ENCODE assay signal across 7 cellular contexts in the genomic region with DNA sequence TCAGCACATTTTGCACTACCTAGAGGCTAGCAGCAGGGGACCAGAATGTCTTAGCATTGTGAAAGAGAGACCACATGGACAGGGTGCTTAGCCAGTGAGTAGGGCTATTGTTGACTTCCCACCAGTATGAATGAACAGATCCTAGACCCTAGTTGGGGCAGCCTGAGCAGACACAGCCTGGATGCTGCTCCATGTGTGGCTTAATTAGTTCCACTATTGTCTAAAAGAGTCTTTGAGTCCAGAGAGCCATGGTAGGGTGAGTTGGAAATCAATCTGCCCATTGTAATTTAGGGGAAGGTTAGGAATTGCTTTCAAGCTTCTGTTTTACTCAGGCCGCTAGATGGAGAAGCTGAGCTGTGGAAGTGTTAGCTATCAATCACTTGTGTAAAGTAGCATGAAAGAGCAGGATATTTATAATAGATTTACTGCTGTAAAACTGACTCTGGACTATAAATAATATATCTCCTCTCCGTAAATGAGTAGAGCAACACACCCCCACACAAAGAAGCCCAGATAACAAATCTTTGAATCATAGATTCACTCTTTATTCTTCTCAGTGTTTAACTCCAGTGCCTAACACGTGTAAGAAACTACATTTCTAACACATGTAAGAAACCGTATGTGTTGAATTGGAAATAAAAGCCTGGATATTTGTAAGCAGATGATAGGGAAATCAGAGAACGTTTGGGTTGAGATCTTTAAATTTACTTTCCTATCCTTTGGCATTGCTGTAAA. TPM values are rescaled to one million over a fixed set of nuclear protein-coding genes. Genes with fewer than 3 reads are reported as not detected.
A peak's percentile ranks its signal among the peaks of the same experiment; 100 is the strongest.
DNase-seq lines count a peak whose midpoint lies in the region; ATAC-seq and TF ChIP-seq lines count a peak whose summit lies in the region.

No MANE protein-coding gene starts in this region.

- peaks cover 53% of the 10 kb centered on the region for H3K4me1 Mint-ChIP-seq in activated T-helper 2 cell treated with anti-CD3 and anti-CD28 coated beads, Interferon-gamma antibody, Interleukin-2, Interleukin-4, amounts not matched to agents 10 μg/mL and 5 μg/mL and 100 μg/mL, durations not matched to agents 14 hours and 24 hours and 36 hours (ENCODE audit: low read depth)

- H3K36me3 Mint-ChIP-seq in activated T-helper 2 cell treated with anti-CD3 and anti-CD28 coated beads, Interferon-gamma antibody, Interleukin-2, Interleukin-4, amounts not matched to agents 10 μg/mL and 5 μg/mL and 100 μg/mL, durations not matched to agents 14 hours and 24 hours and 36 hours (ENCODE audit: low read depth), result no peaks in the 10 kb centered on the region

- H3K4me3 Mint-ChIP-seq in activated T-helper 2 cell treated with anti-CD3 and anti-CD28 coated beads, Interferon-gamma antibody, Interleukin-2, Interleukin-4, amounts not matched to agents 10 μg/mL and 5 μg/mL and 100 μg/mL, durations not matched to agents 14 hours and 24 hours and 36 hours (ENCODE audit: low read depth), result no peak overlapping the region

- H3K9me3 Mint-ChIP-seq in activated T-helper 2 cell treated with anti-CD3 and anti-CD28 coated beads, Interferon-gamma antibody, Interleukin-2, Interleukin-4, amounts not matched to agents 10 μg/mL and 5 μg/mL and 100 μg/mL, durations not matched to agents 14 hours and 24 hours and 36 hours, result no peaks in the 10 kb centered on the region

- H3K27me3 ChIP-seq in heart left ventricle, result no peaks in the 10 kb centered on the region

- TF ChIP-seq CTCF in HEK293 (tag by site-specific recombination; IDR thresholded peaks at IDR 0.05), result no peak; the same call in 1 of the 2 replicates
- TF ChIP-seq CTCF in heart left ventricle (IDR thresholded peaks at IDR 0.05), result peak in 11 of 12 donors; percentile 32 to 64 (median 45)
- TF ChIP-seq CTCF in retinal pigment epithelial cell (conservative IDR thresholded peaks at IDR 0.05; ENCODE audit: low read depth, low read length), result peak; percentile 80

- peak in 3 of 4 donors; percentile 38 to 63 (median 57) for ATAC-seq in heart left ventricle

- H3K36me3 ChIP-seq in HEK293 (ENCODE audit: control insufficient read depth in 2 of 2, insufficient read depth in 1 of 2, low read length in 2 of 2), result no peaks in the 10 kb centered on the region
- H3K36me3 ChIP-seq in heart left ventricle, result no peaks in the 10 kb centered on the region

- no peak overlapping the region for H3K27ac Mint-ChIP-seq in activated T-helper 2 cell treated with anti-CD3 and anti-CD28 coated beads, Interferon-gamma antibody, Interleukin-2, Interleukin-4, amounts not matched to agents 10 μg/mL and 5 μg/mL and 100 μg/mL, durations not matched to agents 14 hours and 24 hours and 36 hours

- H3K27me3 Mint-ChIP-seq in activated T-helper 2 cell treated with anti-CD3 and anti-CD28 coated beads, Interferon-gamma antibody, Interleukin-2, Interleukin-4, amounts not matched to agents 10 μg/mL and 5 μg/mL and 100 μg/mL, durations not matched to agents 14 hours and 24 hours and 36 hours (ENCODE audit: low read depth), result no peaks in the 10 kb centered on the region

- POLR2A ChIA-PET in HEK293 (lab: Yijun Ruan, JAX), result interaction anchor here (1.0 kb wide), 1 partner anchor 23 kb away, joined by 3 read pairs; no protein-coding TSS in a partner anchor

- H3K4me1 ChIP-seq in HEK293 (ENCODE audit: control insufficient read depth, insufficient read depth, low read length), result peaks cover 12% of the 10 kb centered on the region; the same call in 1 of the 2 replicates
- peaks cover 0 to 52% (median 0%) of the 10 kb centered on the region in 12 donors for H3K4me1 ChIP-seq in heart left ventricle

- TF ChIP-seq POLR2A in heart left ventricle (IDR thresholded peaks at IDR 0.05), result no peak

- intact Hi-C loops in heart left ventricle (cut with DNase I), result loop anchor here in 7 of 10 donors (5.0 to 10.0 kb wide), 5 partner anchors 378 to 395 kb away; no protein-coding TSS in a partner anchor
- intact Hi-C loops in activated T-helper 2 cell treated with anti-CD3 and anti-CD28 coated beads, Interferon-gamma antibody, Interleukin-2, Interleukin-4, amounts not matched to agents 10 μg/mL and 5 μg/mL and 100 μg/mL, durations not matched to agents 14 hours and 24 hours and 36 hours (cut with micrococcal nuclease), result loop anchor here (2.0 to 10.0 kb wide), 5 partner anchors 165 to 394 kb away; no protein-coding TSS in a partner anchor

- H3K27ac ChIP-seq in HEK293 (ENCODE audit: extremely low read depth, low read depth, low read length), result no peak overlapping the region
- H3K27ac ChIP-seq in heart left ventricle, result no peak overlapping the region

- WGBS in heart left ventricle, 4 donors, result 37 to 41% (median 39%) methylated on average over 5 of the region's 5 CpGs

- no peak overlapping the region for H3K4me3 ChIP-seq in HEK293 (ENCODE audit: low read depth, low read length)
- no peak overlapping the region for H3K4me3 ChIP-seq in heart left ventricle
- H3K4me3 ChIP-seq in retinal pigment epithelial cell (ENCODE audit: low read length), result no peak overlapping the region

- DNase-seq in ELF-1 (ENCODE audit: low read depth, low spot score) (peak; percentile 81), NCI-H1694 (lab: John Stamatoyannopoulos, UW) (peak; percentile 54), heart left ventricle (no peak), retinal pigment epithelial cell (ENCODE audit: low read depth) (no peak)
- peak; percentile 37 for DNase-seq in activated CD4-positive, alpha-beta T cell treated with anti-CD3 and anti-CD28 coated beads, Interleukin-2, amount 50 U/mL, for 1 hour
- no peak for DNase-seq in activated T-helper 2 cell treated with anti-CD3 and anti-CD28 coated beads, Interferon-gamma antibody, Interleukin-2, Interleukin-4, amounts not matched to agents 10 μg/mL and 5 μg/mL and 100 μg/mL, durations not matched to agents 14 hours and 24 hours and 36 hours (ENCODE audit: low spot score)

- H3K9me3 ChIP-seq in HEK293 (ENCODE audit: control insufficient read depth, insufficient read depth, low read depth, low read length) (no peaks in the 10 kb centered on the region), heart left ventricle (no peaks in the 10 kb centered on the region)

- CTCF ChIA-PET in HEK293 (lab: Yijun Ruan, JAX), result interaction anchor here (0.5 to 2.5 kb wide), 13 partner anchors 11 to 665 kb away, joined by 3 to 18 read pairs (median 3); no protein-coding TSS in a partner anchor

TF ChIP-seq in HEK293, 187 proteins besides CTCF, POLR2A, EP300 and RAD21:
- TF ChIP-seq TCF7L2 (IDR thresholded peaks at IDR 0.05; ENCODE audit: borderline replicate concordance, low read depth, low read length), result peak; percentile 61; the same call in 1 of the 2 replicates
- TF ChIP-seq SALL2 (tag by site-specific recombination; IDR thresholded peaks at IDR 0.05; ENCODE audit: borderline replicate concordance), result no peak
- TF ChIP-seq ZNF654 (tag by site-specific recombination; IDR thresholded peaks at IDR 0.05; ENCODE audit: low read depth), result peak; percentile 72
- TF ChIP-seq OSR2 (tag by site-specific recombination; IDR thresholded peaks at IDR 0.05), result peak; percentile 41; the same call in 1 of the 2 replicates
- 0 out of 2 replicates have a peak, but pooled peaks have one; percentile 16 for TF ChIP-seq TRIM28 (IDR thresholded peaks at IDR 0.05; ENCODE audit: borderline replicate concordance, low read length)
- TF ChIP-seq, protein P1, sequence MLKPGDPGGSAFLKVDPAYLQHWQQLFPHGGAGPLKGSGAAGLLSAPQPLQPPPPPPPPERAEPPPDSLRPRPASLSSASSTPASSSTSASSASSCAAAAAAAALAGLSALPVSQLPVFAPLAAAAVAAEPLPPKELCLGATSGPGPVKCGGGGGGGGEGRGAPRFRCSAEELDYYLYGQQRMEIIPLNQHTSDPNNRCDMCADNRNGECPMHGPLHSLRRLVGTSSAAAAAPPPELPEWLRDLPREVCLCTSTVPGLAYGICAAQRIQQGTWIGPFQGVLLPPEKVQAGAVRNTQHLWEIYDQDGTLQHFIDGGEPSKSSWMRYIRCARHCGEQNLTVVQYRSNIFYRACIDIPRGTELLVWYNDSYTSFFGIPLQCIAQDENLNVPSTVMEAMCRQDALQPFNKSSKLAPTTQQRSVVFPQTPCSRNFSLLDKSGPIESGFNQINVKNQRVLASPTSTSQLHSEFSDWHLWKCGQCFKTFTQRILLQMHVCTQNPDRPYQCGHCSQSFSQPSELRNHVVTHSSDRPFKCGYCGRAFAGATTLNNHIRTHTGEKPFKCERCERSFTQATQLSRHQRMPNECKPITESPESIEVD (tag by site-specific recombination; IDR thresholded peaks at IDR 0.05), result peak; percentile 81
- TF ChIP-seq ZNF37A (tag by site-specific recombination; IDR thresholded peaks at IDR 0.05), result no peak
- TF ChIP-seq GLIS1 (tag by site-specific recombination; IDR thresholded peaks at IDR 0.05), result peak; percentile 6; the same call in 1 of the 2 replicates
TF ChIP-seq in HEK293: peak in this region for 6.

RNA-seq across cellular contexts. Expression of a gene that starts 4.1 kb away (rescaled TPM):
- under 1 TPM in 2 of 9 donors, not detected in 7; 0.27 to 0.59 TPM for total RNA-seq in heart left ventricle
- polyA plus RNA-seq in heart left ventricle, result under 1 TPM in 1 of 2 donors, not detected in 1; 0.12 TPM
- 1.6 and 1.9 TPM in 2 replicates for total RNA-seq in activated T-helper 2 cell treated with anti-CD3 and anti-CD28 coated beads, Interferon-gamma antibody, Interleukin-2, Interleukin-4, amounts not matched to agents 10 μg/mL and 5 μg/mL and 100 μg/mL, durations not matched to agents 14 hours and 24 hours and 36 hours

RNA-seq across cellular contexts. Expression of a gene that starts 50.9 kb away (rescaled TPM):
- total RNA-seq in heart left ventricle, result 1 to 10 TPM; 1.4 to 7.8 (median 4.9) TPM
- 1 to 10 TPM; 2.0 to 9.6 TPM for polyA plus RNA-seq in heart left ventricle
- total RNA-seq in activated T-helper 2 cell treated with anti-CD3 and anti-CD28 coated beads, Interferon-gamma antibody, Interleukin-2, Interleukin-4, amounts not matched to agents 10 μg/mL and 5 μg/mL and 100 μg/mL, durations not matched to agents 14 hours and 24 hours and 36 hours, result 11.7 and 13.3 TPM in 2 replicates

Comparison
In these comparisons a context has a peak if more than half of its experiments do, and no peak if none do; other contexts are left out.
1. DNase-seq: peak in ELF-1 (single experiment), NCI-H1694 (single experiment) and activated CD4-positive, alpha-beta T cell treated with anti-CD3 and anti-CD28 coated beads, Interleukin-2, amount 50 U/mL, for 1 hour (single experiment); none in heart left ventricle (0 of 5), retinal pigment epithelial cell (single experiment) and activated T-helper 2 cell treated with anti-CD3 and anti-CD28 coated beads, Interferon-gamma antibody, Interleukin-2, Interleukin-4, amounts not matched to agents 10 μg/mL and 5 μg/mL and 100 μg/mL, durations not matched to agents 14 hours and 24 hours and 36 hours (single experiment).